ENCODE assay signal across 31 cellular contexts in genomic region chr10:89798092-89798491, GRCh38.
"Had no signal": no experiment of that assay in that cellular context is flagged by ENCODE, and none has a peak within 500 bp of the region (broad histone marks: within the 10 kb centered on the region; RNA-seq: fewer than 3 reads in every experiment).

No MANE protein-coding gene starts in this region.

- DNase-seq: activated CD4-positive, alpha-beta T cell treated with anti-CD3 and anti-CD28 coated beads, Interleukin-2, amount 10 ng/mL, durations not matched to agents 7 days and 5 days; activated CD4-positive, alpha-beta T cell treated with anti-CD3 and anti-CD28 coated beads, Interleukin-2, amount 50 U/mL, for 48 hours; activated CD4-positive, CD25-positive, alpha-beta regulatory T cell; activated CD8-positive, alpha-beta memory T cell treated with anti-CD3 and anti-CD28 coated beads for 24 hours; activated gamma-delta T cell treated with Interleukin-2 at 50 U/mL for 16 hours; activated naive CD4-positive, alpha-beta T cell treated with anti-CD3 and anti-CD28 coated beads for 36 hours; activated naive CD8-positive, alpha-beta T cell treated with anti-CD3 and anti-CD28 coated beads, Interleukin-2, amount 10 ng/mL, durations not matched to agents 7 days and 5 days; adrenal gland; body of pancreas; cerebellar nuclear complex; cortex of kidney; Karpas-422; KBM-7; NCI-H1105; NCI-H1417 treated with DMSO at 0.1 percent for 48 hours; NCI-H187 treated with DMSO at 0.1 percent for 48 hours; NCI-H2081; NCI-H2171 treated with DMSO at 0.1 percent for 48 hours; NCI-H2227 treated with DMSO at 0.1 percent for 48 hours; NCI-H446; NCI-H510A treated with DMSO at 0.1 percent for 48 hours; NCI-H526 treated with DMSO at 0.1 percent for 48 hours; NCI-H774; NK-92 treated with Interleukin-12 subunit alpha and Interleukin-12 subunit beta, amount 100 ng/mL, for 24 hours; PC-9; Right ventricle myocardium superior; SJCRH30; T1000; WERI-Rb-1 had no signal

- H3K36me3 Mint-ChIP-seq: activated naive CD8-positive, alpha-beta T cell treated with anti-CD3 and anti-CD28 coated beads, Interleukin-2, amount 10 ng/mL, durations not matched to agents 7 days and 5 days had no signal

- H3K4me3 Mint-ChIP-seq: activated CD4-positive, alpha-beta T cell treated with anti-CD3 and anti-CD28 coated beads, Interleukin-2, amount 10 ng/mL, durations not matched to agents 7 days and 5 days; activated naive CD4-positive, alpha-beta T cell treated with anti-CD3 and anti-CD28 coated beads for 36 hours; activated naive CD8-positive, alpha-beta T cell treated with anti-CD3 and anti-CD28 coated beads, Interleukin-2, amount 10 ng/mL, durations not matched to agents 7 days and 5 days had no signal

- H3K27me3 Mint-ChIP-seq: activated CD4-positive, alpha-beta T cell treated with anti-CD3 and anti-CD28 coated beads, Interleukin-2, amount 10 ng/mL, durations not matched to agents 7 days and 5 days had no signal

- FAIRE-seq: astrocyte, RCC 7860 had no signal

- H3K27ac Mint-ChIP-seq: activated CD4-positive, alpha-beta T cell treated with anti-CD3 and anti-CD28 coated beads, Interleukin-2, amount 10 ng/mL, durations not matched to agents 7 days and 5 days; activated naive CD4-positive, alpha-beta T cell treated with anti-CD3 and anti-CD28 coated beads for 36 hours; activated naive CD8-positive, alpha-beta T cell treated with anti-CD3 and anti-CD28 coated beads, Interleukin-2, amount 10 ng/mL, durations not matched to agents 7 days and 5 days had no signal

- ATAC-seq: body of pancreas had no signal

- H3K9me3 Mint-ChIP-seq: activated CD4-positive, alpha-beta T cell treated with anti-CD3 and anti-CD28 coated beads, Interleukin-2, amount 10 ng/mL, durations not matched to agents 7 days and 5 days; activated naive CD4-positive, alpha-beta T cell treated with anti-CD3 and anti-CD28 coated beads for 36 hours; activated naive CD8-positive, alpha-beta T cell treated with anti-CD3 and anti-CD28 coated beads, Interleukin-2, amount 10 ng/mL, durations not matched to agents 7 days and 5 days had no signal

- H3K4me1 Mint-ChIP-seq: activated naive CD8-positive, alpha-beta T cell treated with anti-CD3 and anti-CD28 coated beads, Interleukin-2, amount 10 ng/mL, durations not matched to agents 7 days and 5 days had no signal
